15 cellular contexts compared by ENCODE assay signal in genomic region chr3:150469931-150470740, GRCh38.
A peak's percentile ranks its signal among the peaks of the same experiment; 100 is the strongest.
DNase-seq lines count a peak whose midpoint lies in the region; ATAC-seq, FAIRE-seq and TF ChIP-seq lines count a peak whose summit lies in the region.
"Had no signal": no experiment of that assay in that cellular context is flagged by ENCODE, and none has a peak within 500 bp of the region (broad histone marks: within the 10 kb centered on the region; RNA-seq: fewer than 3 reads in every experiment).

No MANE protein-coding gene starts in this region.

- no peak for ATAC-seq in GM21723 (IDR thresholded peaks at IDR 0.05; ENCODE audit: unreplicated experiment)

- in situ Hi-C loops in GM13976 (cut with MboI; ENCODE audit: low sequenced_read_pairs, unreplicated experiment): no loop called here

- TF ChIP-seq CTCF in esophagus muscularis mucosa (IDR thresholded peaks at IDR 0.05): no peak
- TF ChIP-seq CTCF in GM13976 (IDR thresholded peaks at IDR 0.05; ENCODE audit: borderline replicate concordance, control extremely low read depth, extremely low read depth, insufficient read depth, missing control alignments): no peak

- no peaks in the 10 kb centered on the region for H3K9me3 ChIP-seq in esophagus muscularis mucosa
- H3K9me3 ChIP-seq: SJCRH30, testis had no signal

- H3K4me1 ChIP-seq in esophagus muscularis mucosa: peaks cover 0 to 15% (median 12%) of the 10 kb centered on the region in 4 donors

- TF ChIP-seq POLR2A in esophagus muscularis mucosa (IDR thresholded peaks at IDR 0.05; ENCODE audit: low read depth): no peak

- intact Hi-C loops in esophagus muscularis mucosa (cut with DNase I): loop anchor here (5.0 kb wide), 1 partner anchor 58 kb away; no protein-coding TSS in a partner anchor

- no peaks in the 10 kb centered on the region for H3K36me3 ChIP-seq in esophagus muscularis mucosa
- H3K36me3 ChIP-seq: SJCRH30 had no signal

- DNase-seq in EL (peak; percentile 86), RCC 7860 (ENCODE audit: low spot score) (peak; percentile 70), esophagus muscularis mucosa (ENCODE audit: extremely low spot score) (no peak), renal cortical epithelial cell (ENCODE audit: low read depth) (peak; percentile 84), NCI-H748 treated with DMSO at 0.1 percent for 48 hours (lab: John Stamatoyannopoulos, UW) (no peak), GM13976 (ENCODE audit: low spot score) (no peak)
- no peak for DNase-seq in stimulated activated CD4-positive, alpha-beta T cell treated with anti-CD3 and anti-CD28 coated beads, Interleukin-2, amount 100 ng/mL, for 24 hours
- DNase-seq: activated CD4-positive, alpha-beta T cell treated with anti-CD3 and anti-CD28 coated beads for 1 hour; activated effector memory CD4-positive, alpha-beta T cell treated with anti-CD3 and anti-CD28 coated beads, Interleukin-2, amount 50 U/mL, for 16 hours; dorsolateral prefrontal cortex; NCI-H1105 treated with DMSO at 0.1 percent for 48 hours had no signal

- no peak overlapping the region for H3K4me3 ChIP-seq in esophagus muscularis mucosa
- H3K4me3 ChIP-seq: dorsolateral prefrontal cortex, SJCRH30, testis had no signal

- FAIRE-seq in RCC 7860 (lab: Jason Lieb, UNC): peak; percentile 45
- FAIRE-seq: H1 had no signal

- 64% methylated on average over 7 of the region's 7 CpGs for WGBS in esophagus muscularis mucosa

- H3K27me3 ChIP-seq in esophagus muscularis mucosa: no peaks in the 10 kb centered on the region
- H3K27me3 ChIP-seq: dorsolateral prefrontal cortex, SJCRH30, testis had no signal

- H3K27ac ChIP-seq in esophagus muscularis mucosa (replicated peaks in 1 of 4): peak overlapping the region; percentile 64 to 80 (median 76)
- H3K27ac ChIP-seq: dorsolateral prefrontal cortex, SJCRH30, testis had no signal

- no peak for TF ChIP-seq EP300 in esophagus muscularis mucosa (IDR thresholded peaks at IDR 0.05)

Comparison
In these comparisons a context has a peak if more than half of its experiments do, and no peak if none do; other contexts are left out.
1. DNase-seq: peak in EL (single experiment), RCC 7860 (single experiment) and renal cortical epithelial cell (single experiment); none in esophagus muscularis mucosa (single experiment), NCI-H748 treated with DMSO at 0.1 percent for 48 hours (single experiment), GM13976 (single experiment) and stimulated activated CD4-positive, alpha-beta T cell treated with anti-CD3 and anti-CD28 coated beads, Interleukin-2, amount 100 ng/mL, for 24 hours (0 of 2).